In genomic region chr1:25799758-25800537, GRCh38 we compare ENCODE assay signal across 8 cellular contexts. TPM values are rescaled to one million over a fixed set of nuclear protein-coding genes. Genes with fewer than 3 reads are reported as not detected.
DNase-seq lines count a peak whose midpoint lies in the region; ATAC-seq and TF ChIP-seq lines count a peak whose summit lies in the region.

SELENON (plus strand) TSS chr1:25800193; CDS start chr1:25800231, 38 bp downstream.

- H3K36me3 Mint-ChIP-seq in CD4-positive, alpha-beta memory T cell, result peaks cover 2 to 3% of the 10 kb centered on the region in 2 donors
- H3K36me3 Mint-ChIP-seq in T-helper 1 cell treated with Interleukin-12 subunit alpha and Interleukin-12 subunit beta and Interleukin-4 antibody, amounts not matched to agents 30 μg/mL and 1 μg/mL, for 36 hours (ENCODE audit: low read depth), result peaks cover 2% of the 10 kb centered on the region

- peaks cover 76% of the 10 kb centered on the region for H3K4me1 ChIP-seq in CD4-positive, alpha-beta memory T cell (ENCODE audit: insufficient read depth, low read length)
- H3K4me1 ChIP-seq in HUES48 (ENCODE audit: control insufficient read depth, insufficient read depth, low read length), result peaks cover 8% of the 10 kb centered on the region; the same call in 1 of the 2 replicates
- peaks cover 21 to 91% (median 67%) of the 10 kb centered on the region in 6 donors for H3K4me1 ChIP-seq in spleen

- ATAC-seq in HG03520 (IDR thresholded peaks at IDR 0.05; ENCODE audit: unreplicated experiment) (no peak), GM19467 (IDR thresholded peaks at IDR 0.05; ENCODE audit: unreplicated experiment) (no peak)

- H3K9me3 ChIP-seq in CD4-positive, alpha-beta memory T cell (ENCODE audit: control insufficient read depth in 1 of 2, low read length in 2 of 2), result no peaks in the 10 kb centered on the region
- H3K9me3 ChIP-seq in HUES48 (ENCODE audit: control insufficient read depth, insufficient read depth, low read length), result no peaks in the 10 kb centered on the region
- no peaks in the 10 kb centered on the region for H3K9me3 ChIP-seq in spleen

- no peaks in the 10 kb centered on the region for H3K36me3 ChIP-seq in CD4-positive, alpha-beta memory T cell (ENCODE audit: insufficient read depth, low read length)
- peaks cover under 1% of the 10 kb centered on the region; the same call in 1 of the 2 replicates for H3K36me3 ChIP-seq in HUES48 (ENCODE audit: control insufficient read depth, insufficient read depth, low read length)
- no peaks in the 10 kb centered on the region for H3K36me3 ChIP-seq in kidney epithelial cell (ENCODE audit: control insufficient read depth, insufficient read depth, low read length)
- H3K36me3 ChIP-seq in spleen, result peaks cover 0 to 3% (median 0%) of the 10 kb centered on the region in 6 donors

- H3K27me3 Mint-ChIP-seq in CD4-positive, alpha-beta memory T cell, result peaks cover 0 to 2% of the 10 kb centered on the region in 2 donors
- H3K27me3 Mint-ChIP-seq in T-helper 1 cell treated with Interleukin-12 subunit alpha and Interleukin-12 subunit beta and Interleukin-4 antibody, amounts not matched to agents 30 μg/mL and 1 μg/mL, for 36 hours (ENCODE audit: low read depth), result peaks cover 44% of the 10 kb centered on the region

- 0 out of 2 replicates have a peak within 1 kb of the TSS, but pooled peaks have one; percentile 26 for H3K9ac ChIP-seq in HUES48 (ENCODE audit: low read depth, low read length)

- peak in 3 of 5 donors; percentile 23 to 35 (median 26) for DNase-seq in CD4-positive, alpha-beta memory T cell
- no peak for DNase-seq in kidney epithelial cell (ENCODE audit: low read depth)
- peak; percentile 88 for DNase-seq in spleen

- H3K9me3 Mint-ChIP-seq in CD4-positive, alpha-beta memory T cell, result peaks cover 0 to 3% (median 0%) of the 10 kb centered on the region in 8 donors
- no peaks in the 10 kb centered on the region for H3K9me3 Mint-ChIP-seq in T-helper 1 cell treated with Interleukin-12 subunit alpha and Interleukin-12 subunit beta and Interleukin-4 antibody, amounts not matched to agents 30 μg/mL and 1 μg/mL, for 36 hours

- peaks cover 44 to 85% (median 69%) of the 10 kb centered on the region in 4 donors for H3K4me1 Mint-ChIP-seq in CD4-positive, alpha-beta memory T cell
- peaks cover 27% of the 10 kb centered on the region for H3K4me1 Mint-ChIP-seq in T-helper 1 cell treated with Interleukin-12 subunit alpha and Interleukin-12 subunit beta and Interleukin-4 antibody, amounts not matched to agents 30 μg/mL and 1 μg/mL, for 36 hours (ENCODE audit: low read depth)

- no peak for TF ChIP-seq POLR2A in spleen (IDR thresholded peaks at IDR 0.05)

- WGBS in spleen, 5 donors, result 2 to 9% (median 3%) methylated on average over 13 to 91 of the region's 91 CpGs

- TF ChIP-seq CTCF in kidney epithelial cell (IDR thresholded peaks at IDR 0.05; ENCODE audit: insufficient read depth, low read length, poor library complexity, severe bottlenecking), result no peak
- TF ChIP-seq CTCF in spleen (IDR thresholded peaks at IDR 0.05 in 8 of 11, conservative IDR thresholded peaks at IDR 0.05 in 3 of 11), result no peak

- POLR2A ChIA-PET in CD4-positive, alpha-beta memory T cell (lab: Charles Lee; ENCODE audit: partially characterized antibody), result interaction anchor here (0.7 to 5.3 kb wide), 12 partner anchors 10 to 296 kb away, joined by 3 to 37 read pairs (median 4); partner anchors contain the start of genes LDLRAP1, MAN1C1 and MTFR1L

- CTCF ChIA-PET in CD4-positive, alpha-beta memory T cell (lab: Charles Lee; ENCODE audit: partially characterized antibody), result interaction anchor here (1.5 to 13.3 kb wide), 5 partner anchors 9 to 189 kb away, joined by 3 to 218 read pairs (median 32); no protein-coding TSS in a partner anchor

- intact Hi-C loops in CD4-positive, alpha-beta memory T cell (cut with micrococcal nuclease), result loop anchor here (5.0 to 10.0 kb wide), 3 partner anchors 123 to 555 kb away; partner anchors contain the start of gene RSRP1
- intact Hi-C loops in spleen (cut with DNase I; ENCODE audit: low total_unique reads), result loop anchor here (5.0 to 10.0 kb wide), 3 partner anchors 188 to 298 kb away; no protein-coding TSS in a partner anchor

- H3K27ac ChIP-seq in CD4-positive, alpha-beta memory T cell (ENCODE audit: low read depth, low read length), result no peak within 1 kb of the TSS
- no peak within 1 kb of the TSS for H3K27ac ChIP-seq in HUES48 (ENCODE audit: low read depth, low read length)
- H3K27ac ChIP-seq in cingulate gyrus (ENCODE audit: low read depth, low read length), result peak within 1 kb of the TSS; percentile 81
- peak within 1 kb of the TSS; percentile 37 to 86 (median 77) for H3K27ac ChIP-seq in spleen

- H3K27me3 ChIP-seq in CD4-positive, alpha-beta memory T cell (ENCODE audit: insufficient read depth, low read length), result no peaks in the 10 kb centered on the region
- no peaks in the 10 kb centered on the region for H3K27me3 ChIP-seq in HUES48 (ENCODE audit: control insufficient read depth, insufficient read depth, low read length)
- no peaks in the 10 kb centered on the region for H3K27me3 ChIP-seq in kidney epithelial cell (ENCODE audit: control insufficient read depth, insufficient read depth, low read length)
- H3K27me3 ChIP-seq in spleen (replicated peaks in 1 of 7), result no peaks in the 10 kb centered on the region

- H3K4me3 Mint-ChIP-seq in CD4-positive, alpha-beta memory T cell, result peak within 1 kb of the TSS; percentile 79 to 88 (median 82)
- peak within 1 kb of the TSS; percentile 75 for H3K4me3 Mint-ChIP-seq in T-helper 1 cell treated with Interleukin-12 subunit alpha and Interleukin-12 subunit beta and Interleukin-4 antibody, amounts not matched to agents 30 μg/mL and 1 μg/mL, for 36 hours

- H3K27ac Mint-ChIP-seq in CD4-positive, alpha-beta memory T cell, result peak within 1 kb of the TSS; percentile 61 to 91 (median 75)
- H3K27ac Mint-ChIP-seq in T-helper 1 cell treated with Interleukin-12 subunit alpha and Interleukin-12 subunit beta and Interleukin-4 antibody, amounts not matched to agents 30 μg/mL and 1 μg/mL, for 36 hours, result no peak within 1 kb of the TSS

- H3K4me3 ChIP-seq in CD4-positive, alpha-beta memory T cell (ENCODE audit: low read length in 2 of 2), result peak within 1 kb of the TSS in 1 of 2 donors; percentile 21
- peak within 1 kb of the TSS; percentile 64 for H3K4me3 ChIP-seq in HUES48 (ENCODE audit: low read depth, low read length)
- peak within 1 kb of the TSS; percentile 61 for H3K4me3 ChIP-seq in kidney epithelial cell (ENCODE audit: low read depth, low read length)
- peak within 1 kb of the TSS; percentile 39 to 76 (median 46) for H3K4me3 ChIP-seq in spleen

RNA-seq across cellular contexts. Expression of gene SELENON, which starts in this region (rescaled TPM):
- total RNA-seq in CD4-positive, alpha-beta memory T cell, result 10 to 100 TPM; 24.8 to 26.2 TPM
- 1 to 10 TPM in 1 of 2 donors, under 1 TPM in 1; 0.65 to 6.5 TPM for polyA plus RNA-seq in CD4-positive, alpha-beta memory T cell
- 50.8 and 65.6 TPM in 2 replicates for total RNA-seq in kidney epithelial cell
- total RNA-seq in spleen, result 10 to 100 TPM; 41.4 to 80.9 (median 59.2) TPM
- 10 to 100 TPM in 1 of 3 donors, 1 to 10 TPM in 2; 9.7 to 25.8 (median 9.7) TPM for polyA plus RNA-seq in spleen

Comparison
In these comparisons a context has a peak if more than half of its experiments do, and no peak if none do; other contexts are left out.
1. H3K27ac ChIP-seq: peak in cingulate gyrus (single experiment) and spleen (8 of 8); none in CD4-positive, alpha-beta memory T cell (single experiment) and HUES48 (single experiment).